In genomic region chr14:63896278-63896720, GRCh38 we compare ENCODE assay signal across 8 cellular contexts. TPM values are rescaled to one million over a fixed set of nuclear protein-coding genes. Genes with fewer than 3 reads are reported as not detected.
DNase-seq lines count a peak whose midpoint lies in the region; ATAC-seq and TF ChIP-seq lines count a peak whose summit lies in the region.

No MANE protein-coding gene starts in this region.

- TF ChIP-seq CTCF in PC-9 (conservative IDR thresholded peaks at IDR 0.05) (no peak), fibroblast of the aortic adventitia (IDR thresholded peaks at IDR 0.05; ENCODE audit: insufficient read depth, low read length) (no peak)

- H3K36me3 ChIP-seq in PC-9 (ENCODE audit: low read depth): no peaks in the 10 kb centered on the region

- ATAC-seq in HG03378 (IDR thresholded peaks at IDR 0.05; ENCODE audit: unreplicated experiment): no peak
- no peak for ATAC-seq in HG02571 (IDR thresholded peaks at IDR 0.05; ENCODE audit: unreplicated experiment)

- no peaks in the 10 kb centered on the region for H3K9me3 ChIP-seq in PC-9 (ENCODE audit: insufficient read depth, low read depth)

- peaks cover 14% of the 10 kb centered on the region for H3K4me1 ChIP-seq in PC-9 (replicated peaks; ENCODE audit: insufficient read depth)

- POLR2A ChIA-PET in PC-9 (lab: Charles Lee; ENCODE audit: unreplicated experiment): interaction anchor here (0.6 to 0.7 kb wide), 3 partner anchors 28 to 407 kb away, joined by 3 to 10 read pairs (median 3); no protein-coding TSS in a partner anchor
- POLR2A ChIA-PET in HEK293T (lab: Yijun Ruan, JAX): no interaction called here

- H3F3A ChIP-seq in PC-9 (ENCODE audit: insufficient read depth, low read depth): peaks cover 7% of the 10 kb centered on the region

- H3K4me2 ChIP-seq in PC-9: peak overlapping the region; percentile 10

- no peak overlapping the region for H2AFZ ChIP-seq in PC-9

- CTCF ChIA-PET in PC-9 (lab: Charles Lee): no interaction called here
- CTCF ChIA-PET in HEK293T (lab: Yijun Ruan, JAX): interaction anchor here (0.5 kb wide), 1 partner anchor 411 kb away, joined by 3 read pairs; no protein-coding TSS in a partner anchor

- H3K9me2 ChIP-seq in PC-9 (ENCODE audit: insufficient read depth): no peaks in the 10 kb centered on the region

- intact Hi-C loops in PC-9 (cut with micrococcal nuclease; ENCODE audit: unreplicated experiment): loop anchor here (1.0 kb wide), 2 partner anchors 32 to 43 kb away; partner anchors contain the start of gene SYNE2

- H3K27ac ChIP-seq in PC-9: peak overlapping the region; percentile 1

- BruUV-seq in PC-9 (replicated peaks; lab: Mats Ljungman, UMichigan): no TSS peak

- H4K20me1 ChIP-seq in PC-9 (ENCODE audit: insufficient read depth): no peaks in the 10 kb centered on the region

- no peaks in the 10 kb centered on the region for H3K79me2 ChIP-seq in PC-9 (ENCODE audit: low read depth)

- peak; percentile 1 for DNase-seq in DMS53 treated with DMSO at 0.1 percent for 48 hours (lab: John Stamatoyannopoulos, UW; ENCODE audit: unreplicated experiment)
- DNase-seq in PC-9: peak; percentile 84 to 86
- peak; percentile 100 for DNase-seq in fibroblast of the aortic adventitia (ENCODE audit: low read depth)
- peak; percentile 92 for DNase-seq in pulmonary artery endothelial cell (ENCODE audit: low read depth, low spot score)
- DNase-seq in HEK293T (ENCODE audit: extremely low spot score): no peak
- no peak for DNase-seq in activated CD4-positive, alpha-beta T cell treated with anti-CD3 and anti-CD28 coated beads, Interleukin-2, amount 50 U/mL, for 48 hours

- H3K4me3 ChIP-seq in PC-9: no peak overlapping the region
- H3K4me3 ChIP-seq in fibroblast of the aortic adventitia (ENCODE audit: low read depth, low read length): no peak overlapping the region

- no peaks in the 10 kb centered on the region for H3K27me3 ChIP-seq in PC-9 (ENCODE audit: insufficient read depth, low read depth)

TF ChIP-seq in HEK293T, 16 proteins besides CTCF, POLR2A, EP300 and RAD21:
- TF ChIP-seq FOXA1 (IDR thresholded peaks at IDR 0.05) (no peak), ELF4 (IDR thresholded peaks at IDR 0.05) (no peak), ARNT (IDR thresholded peaks at IDR 0.05) (no peak), BHLHE40 (IDR thresholded peaks at IDR 0.05; ENCODE audit: borderline replicate concordance) (no peak), FOXK2 (IDR thresholded peaks at IDR 0.05) (no peak), TARDBP (IDR thresholded peaks at IDR 0.05) (no peak)
TF ChIP-seq in HEK293T: peak in this region for 0.

RNA-seq across cellular contexts. Expression of gene SYNE2, which starts 43.5 kb away (rescaled TPM):
- total RNA-seq in PC-9 (2021) (90.3 and 94.2 TPM in 2 replicates), fibroblast of the aortic adventitia (ENCODE audit: low replicate concordance) (25.8 and 42.9 TPM in 2 replicates), pulmonary artery endothelial cell (24.9 and 63.2 TPM in 2 replicates)

Comparison
In these comparisons a context has a peak if more than half of its experiments do, and no peak if none do; other contexts are left out.
1. DNase-seq: peak in DMS53 treated with DMSO at 0.1 percent for 48 hours (single experiment), PC-9 (2 of 2), fibroblast of the aortic adventitia (single experiment) and pulmonary artery endothelial cell (single experiment); none in HEK293T (single experiment) and activated CD4-positive, alpha-beta T cell treated with anti-CD3 and anti-CD28 coated beads, Interleukin-2, amount 50 U/mL, for 48 hours (0 of 2).